In the genomic region with DNA sequence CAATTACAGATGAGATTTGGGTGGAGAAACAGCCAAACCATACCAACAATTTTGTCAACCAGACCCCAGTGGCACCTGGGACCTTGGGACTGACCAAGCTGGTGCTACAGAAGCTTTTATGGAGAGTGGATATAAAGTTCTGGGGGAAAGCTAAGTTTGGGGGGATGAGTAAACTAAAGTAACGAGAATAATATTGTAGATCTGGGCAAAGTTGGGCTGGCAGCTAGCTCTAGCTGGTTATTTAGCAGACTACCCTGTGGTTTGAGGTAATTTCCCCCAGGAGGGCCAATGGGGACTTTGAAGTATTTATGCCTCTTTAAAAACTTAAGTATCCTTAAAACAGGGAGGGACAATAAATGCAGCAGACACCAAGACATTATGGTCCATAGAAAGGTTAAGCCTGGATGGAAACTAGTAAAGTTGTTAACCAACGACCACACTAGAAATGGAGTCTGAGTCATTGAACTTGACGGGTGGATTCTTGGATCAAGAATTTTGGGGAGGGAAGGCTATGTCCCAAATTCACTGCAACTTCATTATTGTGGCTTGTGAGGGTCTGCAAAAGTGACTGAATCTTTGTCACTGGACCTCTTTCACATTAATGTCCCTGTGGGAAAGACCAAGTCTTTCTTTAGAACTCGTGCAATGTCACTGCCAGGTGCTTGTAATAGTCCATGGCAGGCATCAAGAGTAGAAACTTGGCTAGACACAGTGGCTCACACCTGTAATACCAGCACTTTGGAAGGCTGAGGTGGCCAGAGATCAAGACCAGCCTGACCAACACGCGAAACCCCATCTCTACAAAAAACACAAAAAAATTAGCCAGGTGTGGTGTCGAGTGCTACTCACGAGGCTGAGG, we compare ENCODE assay signal across 1 cellular context.
TF ChIP-seq lines count a peak whose summit lies in the region.

No MANE protein-coding gene starts in this region.

TF ChIP-seq in H1, 55 proteins besides CTCF, POLR2A, EP300 and RAD21:
- TF ChIP-seq, protein P1, sequence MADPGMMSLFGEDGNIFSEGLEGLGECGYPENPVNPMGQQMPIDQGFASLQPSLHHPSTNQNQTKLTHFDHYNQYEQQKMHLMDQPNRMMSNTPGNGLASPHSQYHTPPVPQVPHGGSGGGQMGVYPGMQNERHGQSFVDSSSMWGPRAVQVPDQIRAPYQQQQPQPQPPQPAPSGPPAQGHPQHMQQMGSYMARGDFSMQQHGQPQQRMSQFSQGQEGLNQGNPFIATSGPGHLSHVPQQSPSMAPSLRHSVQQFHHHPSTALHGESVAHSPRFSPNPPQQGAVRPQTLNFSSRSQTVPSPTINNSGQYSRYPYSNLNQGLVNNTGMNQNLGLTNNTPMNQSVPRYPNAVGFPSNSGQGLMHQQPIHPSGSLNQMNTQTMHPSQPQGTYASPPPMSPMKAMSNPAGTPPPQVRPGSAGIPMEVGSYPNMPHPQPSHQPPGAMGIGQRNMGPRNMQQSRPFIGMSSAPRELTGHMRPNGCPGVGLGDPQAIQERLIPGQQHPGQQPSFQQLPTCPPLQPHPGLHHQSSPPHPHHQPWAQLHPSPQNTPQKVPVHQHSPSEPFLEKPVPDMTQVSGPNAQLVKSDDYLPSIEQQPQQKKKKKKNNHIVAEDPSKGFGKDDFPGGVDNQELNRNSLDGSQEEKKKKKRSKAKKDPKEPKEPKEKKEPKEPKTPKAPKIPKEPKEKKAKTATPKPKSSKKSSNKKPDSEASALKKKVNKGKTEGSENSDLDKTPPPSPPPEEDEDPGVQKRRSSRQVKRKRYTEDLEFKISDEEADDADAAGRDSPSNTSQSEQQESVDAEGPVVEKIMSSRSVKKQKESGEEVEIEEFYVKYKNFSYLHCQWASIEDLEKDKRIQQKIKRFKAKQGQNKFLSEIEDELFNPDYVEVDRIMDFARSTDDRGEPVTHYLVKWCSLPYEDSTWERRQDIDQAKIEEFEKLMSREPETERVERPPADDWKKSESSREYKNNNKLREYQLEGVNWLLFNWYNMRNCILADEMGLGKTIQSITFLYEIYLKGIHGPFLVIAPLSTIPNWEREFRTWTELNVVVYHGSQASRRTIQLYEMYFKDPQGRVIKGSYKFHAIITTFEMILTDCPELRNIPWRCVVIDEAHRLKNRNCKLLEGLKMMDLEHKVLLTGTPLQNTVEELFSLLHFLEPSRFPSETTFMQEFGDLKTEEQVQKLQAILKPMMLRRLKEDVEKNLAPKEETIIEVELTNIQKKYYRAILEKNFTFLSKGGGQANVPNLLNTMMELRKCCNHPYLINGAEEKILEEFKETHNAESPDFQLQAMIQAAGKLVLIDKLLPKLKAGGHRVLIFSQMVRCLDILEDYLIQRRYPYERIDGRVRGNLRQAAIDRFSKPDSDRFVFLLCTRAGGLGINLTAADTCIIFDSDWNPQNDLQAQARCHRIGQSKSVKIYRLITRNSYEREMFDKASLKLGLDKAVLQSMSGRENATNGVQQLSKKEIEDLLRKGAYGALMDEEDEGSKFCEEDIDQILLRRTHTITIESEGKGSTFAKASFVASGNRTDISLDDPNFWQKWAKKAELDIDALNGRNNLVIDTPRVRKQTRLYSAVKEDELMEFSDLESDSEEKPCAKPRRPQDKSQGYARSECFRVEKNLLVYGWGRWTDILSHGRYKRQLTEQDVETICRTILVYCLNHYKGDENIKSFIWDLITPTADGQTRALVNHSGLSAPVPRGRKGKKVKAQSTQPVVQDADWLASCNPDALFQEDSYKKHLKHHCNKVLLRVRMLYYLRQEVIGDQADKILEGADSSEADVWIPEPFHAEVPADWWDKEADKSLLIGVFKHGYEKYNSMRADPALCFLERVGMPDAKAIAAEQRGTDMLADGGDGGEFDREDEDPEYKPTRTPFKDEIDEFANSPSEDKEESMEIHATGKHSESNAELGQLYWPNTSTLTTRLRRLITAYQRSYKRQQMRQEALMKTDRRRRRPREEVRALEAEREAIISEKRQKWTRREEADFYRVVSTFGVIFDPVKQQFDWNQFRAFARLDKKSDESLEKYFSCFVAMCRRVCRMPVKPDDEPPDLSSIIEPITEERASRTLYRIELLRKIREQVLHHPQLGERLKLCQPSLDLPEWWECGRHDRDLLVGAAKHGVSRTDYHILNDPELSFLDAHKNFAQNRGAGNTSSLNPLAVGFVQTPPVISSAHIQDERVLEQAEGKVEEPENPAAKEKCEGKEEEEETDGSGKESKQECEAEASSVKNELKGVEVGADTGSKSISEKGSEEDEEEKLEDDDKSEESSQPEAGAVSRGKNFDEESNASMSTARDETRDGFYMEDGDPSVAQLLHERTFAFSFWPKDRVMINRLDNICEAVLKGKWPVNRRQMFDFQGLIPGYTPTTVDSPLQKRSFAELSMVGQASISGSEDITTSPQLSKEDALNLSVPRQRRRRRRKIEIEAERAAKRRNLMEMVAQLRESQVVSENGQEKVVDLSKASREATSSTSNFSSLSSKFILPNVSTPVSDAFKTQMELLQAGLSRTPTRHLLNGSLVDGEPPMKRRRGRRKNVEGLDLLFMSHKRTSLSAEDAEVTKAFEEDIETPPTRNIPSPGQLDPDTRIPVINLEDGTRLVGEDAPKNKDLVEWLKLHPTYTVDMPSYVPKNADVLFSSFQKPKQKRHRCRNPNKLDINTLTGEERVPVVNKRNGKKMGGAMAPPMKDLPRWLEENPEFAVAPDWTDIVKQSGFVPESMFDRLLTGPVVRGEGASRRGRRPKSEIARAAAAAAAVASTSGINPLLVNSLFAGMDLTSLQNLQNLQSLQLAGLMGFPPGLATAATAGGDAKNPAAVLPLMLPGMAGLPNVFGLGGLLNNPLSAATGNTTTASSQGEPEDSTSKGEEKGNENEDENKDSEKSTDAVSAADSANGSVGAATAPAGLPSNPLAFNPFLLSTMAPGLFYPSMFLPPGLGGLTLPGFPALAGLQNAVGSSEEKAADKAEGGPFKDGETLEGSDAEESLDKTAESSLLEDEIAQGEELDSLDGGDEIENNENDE (IDR thresholded peaks at IDR 0.05; ENCODE audit: insufficient replicate concordance, low read length) = peak; percentile 19
- 0 out of 2 replicates have a peak, but pooled peaks have one; percentile 62 for TF ChIP-seq POLR2AphosphoS5 (IDR thresholded peaks at IDR 0.05; ENCODE audit: low read depth, low read length)
- no peak for TF ChIP-seq RXRA (IDR thresholded peaks at IDR 0.05; ENCODE audit: insufficient read depth, low read depth, low read length)
